ENCODE assay signal across 18 cellular contexts in the genomic region with DNA sequence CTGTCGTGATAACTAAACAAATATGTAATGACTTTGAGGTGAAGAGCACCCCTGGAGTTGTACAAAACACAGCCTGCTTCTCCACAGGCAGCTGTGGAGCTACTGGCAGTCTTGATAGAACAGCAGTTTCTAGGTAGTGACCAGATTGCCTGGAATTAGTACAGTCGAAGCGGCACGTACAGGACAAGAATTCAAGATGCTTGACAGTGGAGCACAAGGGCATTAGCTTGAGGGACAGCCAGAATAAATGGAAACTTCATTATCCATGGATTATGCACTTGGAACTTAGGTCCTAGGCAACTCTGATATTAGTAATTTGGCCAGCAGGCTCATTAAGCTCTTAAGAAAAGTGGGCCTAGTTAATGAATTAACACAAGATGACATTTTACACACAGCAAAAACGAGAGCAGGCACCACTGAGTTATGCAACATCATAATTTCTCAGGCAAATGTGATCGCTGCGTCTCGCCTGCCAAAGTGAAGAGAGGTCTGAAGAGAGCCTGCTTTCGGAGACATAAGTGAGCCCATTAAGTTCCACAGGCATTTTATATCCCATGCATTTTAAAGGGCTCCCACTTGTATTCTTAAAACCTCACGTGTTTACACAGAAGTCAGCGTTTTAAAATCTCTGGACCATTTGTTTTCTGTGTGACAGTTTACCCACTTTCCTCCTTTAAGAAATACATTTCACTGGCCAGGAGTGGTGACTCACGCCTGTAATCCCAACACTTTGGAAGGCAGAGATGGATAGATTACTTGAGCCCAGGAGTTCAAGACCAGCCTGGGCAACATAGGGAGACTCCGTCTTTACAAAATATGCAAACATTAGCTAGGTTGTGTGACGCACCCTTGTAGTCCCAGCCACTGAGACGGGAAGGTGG.
DNase-seq lines count a peak whose midpoint lies in the region; ATAC-seq, FAIRE-seq and TF ChIP-seq lines count a peak whose summit lies in the region.
"Had no signal": no experiment of that assay in that cellular context is flagged by ENCODE, and none has a peak within 500 bp of the region (broad histone marks: within the 10 kb centered on the region; RNA-seq: fewer than 3 reads in every experiment).

No MANE protein-coding gene starts in this region.

- no peak overlapping the region for H3K4me3 ChIP-seq in fibroblast of lung (replicated peaks in 1 of 4; ENCODE audit: control extremely low read depth in 1 of 4, insufficient read depth in 1 of 4, low read depth in 3 of 4, low read length in 4 of 4)
- no peak overlapping the region for H3K4me3 ChIP-seq in trophoblast cell (ENCODE audit: low read depth, low read length)
- no peak overlapping the region for H3K4me3 ChIP-seq in neuronal stem cell (ENCODE audit: low read length in 2 of 2)
- H3K4me3 ChIP-seq: tibial nerve had no signal

- in situ Hi-C loops in G401 (cut with HindIII; ENCODE audit: low sequenced_read_pairs): no loop called here

- no peak overlapping the region for H3K18ac ChIP-seq in trophoblast cell (ENCODE audit: low read length)
- no peak overlapping the region for H3K18ac ChIP-seq in neuronal stem cell (ENCODE audit: low read length)

- H3K23ac ChIP-seq in trophoblast cell (ENCODE audit: low read length): no peak overlapping the region
- H3K23ac ChIP-seq in neuronal stem cell (ENCODE audit: low read depth, low read length, poor library complexity): no peak overlapping the region

- H3K9me3 ChIP-seq in fibroblast of lung (ENCODE audit: control insufficient read depth, insufficient read depth, low read depth, low read length) (no peaks in the 10 kb centered on the region), trophoblast cell (ENCODE audit: insufficient read depth, low read depth, low read length) (peaks cover 2% of the 10 kb centered on the region), neuronal stem cell (replicated peaks in 1 of 2; ENCODE audit: control insufficient read depth in 2 of 2, insufficient read depth in 1 of 2, low read depth in 1 of 2, low read length in 2 of 2) (peaks cover 0 to 19% of the 10 kb centered on the region in 2 donors)

- no peaks in the 10 kb centered on the region for H3K9me3 Mint-ChIP-seq in endothelial cell (ENCODE audit: unreplicated experiment)

- H2BK12ac ChIP-seq in trophoblast cell (ENCODE audit: low read length): no peak overlapping the region
- H2BK12ac ChIP-seq in neuronal stem cell (ENCODE audit: low read length): no peak overlapping the region

- H3K4me1 Mint-ChIP-seq in endothelial cell (ENCODE audit: unreplicated experiment): no peaks in the 10 kb centered on the region
- H3K4me1 Mint-ChIP-seq: activated CD4-positive, alpha-beta T cell treated with anti-CD3 and anti-CD28 coated beads for 36 hours had no signal

- no peaks in the 10 kb centered on the region for H3K27me3 Mint-ChIP-seq in endothelial cell (ENCODE audit: unreplicated experiment)

- WGBS in trophoblast cell (ENCODE audit: extremely low coverage, insufficient coverage, insufficient read length): no CpG with 5 or more reads among the region's 15 CpGs
- no CpG with 5 or more reads among the region's 15 CpGs for WGBS in neuronal stem cell (ENCODE audit: extremely low coverage in 2 of 2, insufficient read length in 2 of 2, insufficient replicate concordance in 1 of 2), 2 donors

- no peak overlapping the region for H3K27ac Mint-ChIP-seq in endothelial cell (ENCODE audit: unreplicated experiment)
- H3K27ac Mint-ChIP-seq: activated CD4-positive, alpha-beta T cell treated with anti-CD3 and anti-CD28 coated beads for 36 hours; HFFc6 had no signal

- no peaks in the 10 kb centered on the region for H4K20me1 ChIP-seq in fibroblast of lung (ENCODE audit: control insufficient read depth, extremely low read depth, insufficient read depth, low read length)

- H2BK120ac ChIP-seq in trophoblast cell (ENCODE audit: insufficient read depth, low read length, poor library complexity): no peak overlapping the region
- no peak overlapping the region for H2BK120ac ChIP-seq in neuronal stem cell (ENCODE audit: low read depth, low read length)

- H2BK5ac ChIP-seq in trophoblast cell (ENCODE audit: low read depth, low read length, poor library complexity) (no peak overlapping the region), neuronal stem cell (ENCODE audit: low read length) (no peak overlapping the region)

- TF ChIP-seq CTCF in fibroblast of lung (conservative IDR thresholded peaks at IDR 0.05 in 1 of 2, IDR thresholded peaks at IDR 0.05 in 1 of 2; ENCODE audit: low read depth in 1 of 2, low read length in 2 of 2): no peak
- no peak for TF ChIP-seq CTCF in endothelial cell (IDR thresholded peaks at IDR 0.05; ENCODE audit: unreplicated experiment)

- peak; percentile 68 for DNase-seq in G401 (ENCODE audit: low spot score)
- DNase-seq in NCI-H2171 treated with DMSO at 0.1 percent for 48 hours (lab: John Stamatoyannopoulos, UW): peak; percentile 94
- peak; percentile 59 to 67 for DNase-seq in fibroblast of lung (ENCODE audit: low read depth in 2 of 2)
- DNase-seq in trophoblast cell: peak; percentile 50 to 72
- no peak for DNase-seq in RCC 7860 (ENCODE audit: low spot score)
- DNase-seq in neuronal stem cell (ENCODE audit: low spot score): no peak
- no peak for DNase-seq in endothelial cell (ENCODE audit: low spot score)
- DNase-seq: activated CD4-positive, alpha-beta T cell treated with anti-CD3 and anti-CD28 coated beads for 36 hours; activated T-cell treated with anti-CD3 and anti-CD28 coated beads, Interleukin-2, amount 50 U/mL, for 1 hour; amniotic stem cell; dermis blood vessel endothelial cell; DMS53; foreskin melanocyte; HFFc6; NCI-H510A treated with DMSO at 0.1 percent for 48 hours; posterior cingulate gyrus had no signal

- FAIRE-seq in RCC 7860 (lab: Jason Lieb, UNC): no peak

- H3K14ac ChIP-seq in trophoblast cell (ENCODE audit: low read length) (no peak overlapping the region), neuronal stem cell (ENCODE audit: low read length) (no peak overlapping the region)

- H2BK15ac ChIP-seq in neuronal stem cell (ENCODE audit: low read length): no peak overlapping the region

- no peaks in the 10 kb centered on the region for H3K79me1 ChIP-seq in trophoblast cell (ENCODE audit: low read length)
- no peaks in the 10 kb centered on the region for H3K79me1 ChIP-seq in neuronal stem cell (ENCODE audit: low read depth, low read length)

- no peaks in the 10 kb centered on the region for H3K36me3 Mint-ChIP-seq in endothelial cell (ENCODE audit: low read depth, unreplicated experiment)

- H3K27me3 ChIP-seq in fibroblast of lung (ENCODE audit: control insufficient read depth, insufficient read depth, low read length) (no peaks in the 10 kb centered on the region), trophoblast cell (ENCODE audit: insufficient read depth, low read length) (no peaks in the 10 kb centered on the region), neuronal stem cell (ENCODE audit: control insufficient read depth in 3 of 3, insufficient read depth in 3 of 3, low read depth in 1 of 3, low read length in 3 of 3) (no peaks in the 10 kb centered on the region)
- H3K27me3 ChIP-seq: tibial nerve had no signal

- H2AFZ ChIP-seq in fibroblast of lung (ENCODE audit: low read length): no peak overlapping the region
- no peak overlapping the region for H2AFZ ChIP-seq in trophoblast cell (ENCODE audit: insufficient read depth, low read length, poor library complexity)
- no peak overlapping the region for H2AFZ ChIP-seq in neuronal stem cell (ENCODE audit: low read length)

- no peaks in the 10 kb centered on the region for H3K79me2 ChIP-seq in fibroblast of lung (ENCODE audit: control insufficient read depth, insufficient read depth, low read length)
- no peaks in the 10 kb centered on the region for H3K79me2 ChIP-seq in trophoblast cell (ENCODE audit: control insufficient read depth, insufficient read depth, low read length, poor library complexity)

- H3K4me3 Mint-ChIP-seq in endothelial cell (ENCODE audit: unreplicated experiment): no peak overlapping the region
- H3K4me3 Mint-ChIP-seq: activated CD4-positive, alpha-beta T cell treated with anti-CD3 and anti-CD28 coated beads for 36 hours; HFFc6 had no signal

- no peak overlapping the region for H3K4ac ChIP-seq in trophoblast cell (ENCODE audit: low read depth, low read length)
- H3K4ac ChIP-seq in neuronal stem cell (ENCODE audit: low read length): no peak overlapping the region

- H4K91ac ChIP-seq in trophoblast cell (ENCODE audit: low read depth, low read length) (no peak overlapping the region), neuronal stem cell (ENCODE audit: low read depth, low read length, poor library complexity) (no peak overlapping the region)

- H3K4me2 ChIP-seq in fibroblast of lung (ENCODE audit: extremely low read depth, insufficient read depth, low read length) (no peak overlapping the region), trophoblast cell (ENCODE audit: low read length) (no peak overlapping the region), neuronal stem cell (ENCODE audit: insufficient read depth, low read length, poor library complexity, severe bottlenecking) (no peak overlapping the region)

- H3K9ac ChIP-seq in fibroblast of lung (ENCODE audit: insufficient read depth, low read length) (no peak overlapping the region), trophoblast cell (ENCODE audit: low read length) (no peak overlapping the region), neuronal stem cell (ENCODE audit: low read depth, low read length, poor library complexity) (no peak overlapping the region)

- no peak overlapping the region for H4K12ac ChIP-seq in trophoblast cell (ENCODE audit: low read depth, low read length)

- ATAC-seq in HG03439 (IDR thresholded peaks at IDR 0.05; ENCODE audit: unreplicated experiment): no peak
- ATAC-seq: activated CD4-positive, alpha-beta T cell treated with anti-CD3 and anti-CD28 coated beads for 36 hours had no signal

- H3K36me3 ChIP-seq in fibroblast of lung (ENCODE audit: control insufficient read depth, insufficient read depth, low read length) (no peaks in the 10 kb centered on the region), trophoblast cell (ENCODE audit: control insufficient read depth in 1 of 2, insufficient read depth in 2 of 2, low read length in 2 of 2) (peaks cover 0 to 3% of the 10 kb centered on the region in 2 experiments), neuronal stem cell (replicated peaks in 1 of 2; ENCODE audit: control insufficient read depth in 2 of 2, insufficient read depth in 2 of 2, low read length in 2 of 2) (peaks cover 6 to 20% of the 10 kb centered on the region in 2 donors)

- H3K4me1 ChIP-seq in fibroblast of lung (ENCODE audit: control insufficient read depth, extremely low read depth, insufficient read depth, low read length): no peaks in the 10 kb centered on the region
- no peaks in the 10 kb centered on the region for H3K4me1 ChIP-seq in trophoblast cell (ENCODE audit: control insufficient read depth in 1 of 2, insufficient read depth in 2 of 2, low read length in 2 of 2)
- H3K4me1 ChIP-seq in neuronal stem cell (ENCODE audit: control insufficient read depth in 2 of 2, insufficient read depth in 1 of 2, low read depth in 1 of 2, low read length in 2 of 2): no peaks in the 10 kb centered on the region
- H3K4me1 ChIP-seq: tibial nerve had no signal

- no peak overlapping the region for H3K27ac ChIP-seq in fibroblast of lung (ENCODE audit: insufficient read depth, low read length)
- no peak overlapping the region for H3K27ac ChIP-seq in trophoblast cell (ENCODE audit: low read depth, low read length)
- no peak overlapping the region for H3K27ac ChIP-seq in neuronal stem cell (replicated peaks; ENCODE audit: low read length)
- H3K27ac ChIP-seq: tibial nerve had no signal

- H2AK5ac ChIP-seq in trophoblast cell (ENCODE audit: low read length): no peak overlapping the region
- H2AK5ac ChIP-seq in neuronal stem cell (ENCODE audit: low read depth, low read length): no peak overlapping the region

- no peak overlapping the region for H4K8ac ChIP-seq in trophoblast cell (ENCODE audit: low read depth, low read length)
- H4K8ac ChIP-seq in neuronal stem cell (ENCODE audit: low read depth, low read length): no peak overlapping the region

Comparison
In these comparisons a context has a peak if more than half of its experiments do, and no peak if none do; other contexts are left out.
1. DNase-seq: peak in G401 (single experiment), NCI-H2171 treated with DMSO at 0.1 percent for 48 hours (single experiment), fibroblast of lung (2 of 2) and trophoblast cell (2 of 2); none in RCC 7860 (single experiment), neuronal stem cell (single experiment) and endothelial cell (single experiment).